In the genomic region with DNA sequence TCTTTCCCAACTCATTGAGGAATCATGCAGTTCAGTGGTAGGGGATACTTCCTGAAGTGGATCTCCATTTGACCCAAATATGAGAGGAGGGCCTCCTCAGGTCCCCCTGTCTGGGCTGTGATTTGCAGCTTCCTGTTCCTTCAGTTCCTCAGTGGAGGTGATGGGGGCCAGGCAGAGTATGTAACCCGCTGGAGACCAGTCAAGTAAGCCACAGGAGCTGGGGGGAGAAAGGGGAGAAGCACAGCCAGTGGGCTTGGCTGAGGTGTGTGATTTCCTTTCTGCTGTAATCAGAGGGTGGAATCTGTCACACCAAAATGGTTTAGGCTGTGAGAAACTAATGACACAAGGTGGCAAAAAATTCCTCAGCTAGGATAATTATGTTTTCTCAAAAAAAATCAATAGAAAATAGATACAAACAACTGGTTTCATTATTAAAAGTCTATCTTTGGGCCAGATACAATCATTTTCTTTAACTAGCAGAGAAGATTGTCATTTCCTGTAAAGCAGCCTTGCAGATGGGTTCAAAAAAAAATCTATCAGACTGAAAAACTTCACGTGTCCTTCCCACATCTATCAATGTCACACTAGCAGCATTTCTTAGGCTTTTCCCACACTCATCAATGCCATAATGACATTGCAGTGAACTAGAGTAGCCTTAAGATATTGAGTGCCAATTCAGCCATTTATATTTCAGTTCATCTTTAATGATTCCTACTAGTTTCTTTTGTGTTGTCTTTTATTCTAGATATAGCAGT, we compare ENCODE assay signal across 26 cellular contexts.
DNase-seq lines count a peak whose midpoint lies in the region; ATAC-seq lines count a peak whose summit lies in the region.
"Had no signal": no experiment of that assay in that cellular context is flagged by ENCODE, and none has a peak within 500 bp of the region (broad histone marks: within the 10 kb centered on the region; RNA-seq: fewer than 3 reads in every experiment).

No MANE protein-coding gene starts in this region.

- no peaks in the 10 kb centered on the region for H3K9me3 Mint-ChIP-seq in activated naive CD4-positive, alpha-beta T cell treated with anti-CD3 and anti-CD28 coated beads for 36 hours
- H3K9me3 Mint-ChIP-seq in activated naive CD4-positive, alpha-beta T cell treated with anti-CD3 and anti-CD28 coated beads, Interleukin-2, amount 50 U/mL, for 72 hours, result peaks cover 0 to under 1% of the 10 kb centered on the region in 2 donors
- peaks cover 7% of the 10 kb centered on the region for H3K9me3 Mint-ChIP-seq in activated CD8-positive, alpha-beta T cell treated with anti-CD3 and anti-CD28 coated beads, Interleukin-2, amount 10 ng/mL, durations not matched to agents 7 days and 5 days (ENCODE audit: insufficient read depth)

- CTCF ChIA-PET in activated naive CD4-positive, alpha-beta T cell treated with anti-CD3 and anti-CD28 coated beads for 36 hours (lab: Charles Lee), result no interaction called here
- CTCF ChIA-PET in activated CD8-positive, alpha-beta T cell treated with anti-CD3 and anti-CD28 coated beads, Interleukin-2, amount 10 ng/mL, durations not matched to agents 7 days and 5 days (lab: Charles Lee), result no interaction called here

- H3K4me3 ChIP-seq in mesodermal cell (ENCODE audit: extremely low read depth, insufficient read depth, low read length, poor library complexity, severe bottlenecking) (no peak overlapping the region), thymus (ENCODE audit: low read length) (no peak overlapping the region)
- H3K4me3 ChIP-seq: A549, coronary artery, esophagus muscularis mucosa, GM23248, upper lobe of right lung had no signal

- no peak overlapping the region for H3K27ac Mint-ChIP-seq in activated naive CD4-positive, alpha-beta T cell treated with anti-CD3 and anti-CD28 coated beads for 36 hours
- H3K27ac Mint-ChIP-seq in activated naive CD4-positive, alpha-beta T cell treated with anti-CD3 and anti-CD28 coated beads, Interleukin-2, amount 50 U/mL, for 72 hours, result no peak overlapping the region
- peak overlapping the region; percentile 73 for H3K27ac Mint-ChIP-seq in activated CD8-positive, alpha-beta T cell treated with anti-CD3 and anti-CD28 coated beads, Interleukin-2, amount 10 ng/mL, durations not matched to agents 7 days and 5 days
- H3K27ac Mint-ChIP-seq: progenitor cell of endocrine pancreas had no signal

- no peak for ATAC-seq in activated naive CD4-positive, alpha-beta T cell treated with anti-CD3 and anti-CD28 coated beads, Interleukin-2, amount 50 U/mL, for 72 hours
- ATAC-seq in activated CD8-positive, alpha-beta T cell treated with anti-CD3 and anti-CD28 coated beads, Interleukin-2, amount 10 ng/mL, durations not matched to agents 7 days and 5 days, result peak; percentile 81
- ATAC-seq: A549, left colon, Right ventricle myocardium inferior, upper lobe of right lung had no signal

- H3K27me3 ChIP-seq in thymus (ENCODE audit: control insufficient read depth, insufficient read depth), result no peaks in the 10 kb centered on the region
- H3K27me3 ChIP-seq: esophagus muscularis mucosa, upper lobe of right lung had no signal

- H3K36me3 Mint-ChIP-seq in activated naive CD4-positive, alpha-beta T cell treated with anti-CD3 and anti-CD28 coated beads for 36 hours (ENCODE audit: low read depth), result no peaks in the 10 kb centered on the region
- H3K36me3 Mint-ChIP-seq in activated naive CD4-positive, alpha-beta T cell treated with anti-CD3 and anti-CD28 coated beads, Interleukin-2, amount 50 U/mL, for 72 hours, result no peaks in the 10 kb centered on the region
- H3K36me3 Mint-ChIP-seq in activated CD8-positive, alpha-beta T cell treated with anti-CD3 and anti-CD28 coated beads, Interleukin-2, amount 10 ng/mL, durations not matched to agents 7 days and 5 days (ENCODE audit: low read depth), result peaks cover 7% of the 10 kb centered on the region

- H3K4me1 ChIP-seq in mesodermal cell (ENCODE audit: control insufficient read depth, insufficient read depth, low read length, poor library complexity, severe bottlenecking) (no peaks in the 10 kb centered on the region), thymus (ENCODE audit: control insufficient read depth, insufficient read depth, low read length) (peaks cover 3% of the 10 kb centered on the region)
- H3K4me1 ChIP-seq: A549, esophagus muscularis mucosa, upper lobe of right lung had no signal

- H3K27me3 Mint-ChIP-seq in activated naive CD4-positive, alpha-beta T cell treated with anti-CD3 and anti-CD28 coated beads for 36 hours (ENCODE audit: low read depth), result no peaks in the 10 kb centered on the region
- H3K27me3 Mint-ChIP-seq in activated CD8-positive, alpha-beta T cell treated with anti-CD3 and anti-CD28 coated beads, Interleukin-2, amount 10 ng/mL, durations not matched to agents 7 days and 5 days (ENCODE audit: low read depth), result no peaks in the 10 kb centered on the region
- H3K27me3 Mint-ChIP-seq: progenitor cell of endocrine pancreas had no signal

- no peaks in the 10 kb centered on the region for H3K9me3 ChIP-seq in mesodermal cell (ENCODE audit: control insufficient read depth, low read length)
- no peaks in the 10 kb centered on the region for H3K9me3 ChIP-seq in thymus (ENCODE audit: control insufficient read depth)
- H3K9me3 ChIP-seq: A549, esophagus muscularis mucosa, upper lobe of right lung had no signal

- 57 to 80% methylated on average over 1 of the region's 2 CpGs for WGBS in mesodermal cell (ENCODE audit: insufficient coverage in 2 of 2), 2 experiments
- WGBS in thymus, result 3% methylated on average over 2 of the region's 2 CpGs

- peak; percentile 6 for DNase-seq in activated naive CD4-positive, alpha-beta T cell treated with anti-CD3 and anti-CD28 coated beads for 36 hours
- no peak for DNase-seq in activated naive CD4-positive, alpha-beta T cell treated with anti-CD3 and anti-CD28 coated beads, Interleukin-2, amount 50 U/mL, for 72 hours (ENCODE audit: low spot score in 2 of 2)
- DNase-seq in activated CD8-positive, alpha-beta T cell treated with anti-CD3 and anti-CD28 coated beads, Interleukin-2, amount 10 ng/mL, durations not matched to agents 7 days and 5 days, result no peak
- DNase-seq in DMS 273 (lab: John Stamatoyannopoulos, UW; ENCODE audit: unreplicated experiment), result no peak
- no peak for DNase-seq in 8988T
- no peak for DNase-seq in NCI-H69 (lab: John Stamatoyannopoulos, UW)
- DNase-seq: activated CD4-positive, alpha-beta T cell treated with anti-CD3 and anti-CD28 coated beads, Interleukin-2, amount 50 U/mL, for 48 hours; activated gamma-delta T cell treated with Interleukin-2 at 50 U/mL for 16 hours; activated T-cell treated with anti-CD3 and anti-CD28 coated beads for 4 hours; amygdala; DMS53; foreskin melanocyte; GF-D8; GM23248; left colon; NCI-H1694 treated with DMSO at 0.1 percent for 48 hours; NCI-H345; upper lobe of right lung had no signal

- H3K36me3 ChIP-seq in mesodermal cell (ENCODE audit: control insufficient read depth, insufficient read depth, low read length), result no peaks in the 10 kb centered on the region
- H3K36me3 ChIP-seq in thymus (ENCODE audit: control insufficient read depth, insufficient read depth), result no peaks in the 10 kb centered on the region
- H3K36me3 ChIP-seq: esophagus muscularis mucosa, upper lobe of right lung had no signal

- POLR2A ChIA-PET in activated CD8-positive, alpha-beta T cell treated with anti-CD3 and anti-CD28 coated beads, Interleukin-2, amount 10 ng/mL, durations not matched to agents 7 days and 5 days (lab: Charles Lee), result no interaction called here

- intact Hi-C loops in activated naive CD4-positive, alpha-beta T cell treated with anti-CD3 and anti-CD28 coated beads for 36 hours (cut with micrococcal nuclease), result no loop called here

- H3K27ac ChIP-seq in mesodermal cell (ENCODE audit: low read depth, low read length, severe bottlenecking) (peak overlapping the region; percentile 58), thymus (ENCODE audit: low read depth) (peak overlapping the region; percentile 81)
- H3K27ac ChIP-seq: A549, coronary artery, esophagus muscularis mucosa, GM23248, KMS-11, upper lobe of right lung had no signal

- H3K4me1 Mint-ChIP-seq in activated naive CD4-positive, alpha-beta T cell treated with anti-CD3 and anti-CD28 coated beads for 36 hours (ENCODE audit: low read depth), result peaks cover 7% of the 10 kb centered on the region
- H3K4me1 Mint-ChIP-seq in activated CD8-positive, alpha-beta T cell treated with anti-CD3 and anti-CD28 coated beads, Interleukin-2, amount 10 ng/mL, durations not matched to agents 7 days and 5 days (ENCODE audit: low read depth), result peaks cover 15% of the 10 kb centered on the region

- H3K4me3 Mint-ChIP-seq in activated naive CD4-positive, alpha-beta T cell treated with anti-CD3 and anti-CD28 coated beads for 36 hours, result no peak overlapping the region
- H3K4me3 Mint-ChIP-seq in activated CD8-positive, alpha-beta T cell treated with anti-CD3 and anti-CD28 coated beads, Interleukin-2, amount 10 ng/mL, durations not matched to agents 7 days and 5 days, result no peak overlapping the region
